ENCODE assay signal across 26 cellular contexts in the genomic region with DNA sequence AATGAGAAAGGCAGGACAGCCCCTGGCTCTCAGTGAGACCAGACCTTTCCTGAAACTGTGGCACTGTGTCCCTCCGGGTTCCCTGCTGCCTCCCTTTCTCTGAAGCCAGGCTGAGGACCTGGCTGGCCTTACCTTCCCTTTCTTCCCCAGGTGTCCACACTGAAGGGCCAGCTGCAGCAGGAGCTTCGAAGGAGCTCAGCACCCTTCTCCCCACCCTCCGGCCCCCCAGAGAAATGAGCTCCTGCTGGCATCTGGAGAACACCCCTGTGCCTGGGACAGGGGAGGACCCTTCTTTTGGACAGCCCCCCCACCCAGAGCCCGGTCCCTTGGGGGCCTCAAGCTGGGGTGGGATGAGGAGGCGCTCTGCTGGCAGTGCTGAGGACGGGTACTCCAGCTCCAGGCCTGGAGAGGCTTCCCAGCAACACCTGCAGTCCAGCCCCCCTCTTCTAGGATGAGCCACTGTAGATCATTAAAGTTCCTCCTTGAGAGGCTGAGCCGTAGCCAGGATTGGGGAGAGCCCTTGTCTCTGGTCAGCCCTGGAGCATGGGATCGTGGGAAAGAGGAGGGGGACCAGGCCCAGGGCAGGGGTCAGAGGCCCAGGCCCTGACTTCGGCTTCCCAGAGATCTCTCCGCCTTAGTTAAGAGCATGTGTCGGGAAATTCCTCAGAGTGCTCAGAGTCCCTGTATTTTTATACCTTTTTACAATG. TPM values are rescaled to one million over a fixed set of nuclear protein-coding genes. Genes with fewer than 3 reads are reported as not detected.
DNase-seq lines count a peak whose midpoint lies in the region; ATAC-seq and TF ChIP-seq lines count a peak whose summit lies in the region.
"Had no signal": no experiment of that assay in that cellular context is flagged by ENCODE, and none has a peak within 500 bp of the region (broad histone marks: within the 10 kb centered on the region; RNA-seq: fewer than 3 reads in every experiment).

No MANE protein-coding gene starts in this region.

- no peaks in the 10 kb centered on the region for H4K20me1 ChIP-seq in PC-9 (ENCODE audit: insufficient read depth)

- CTCF ChIA-PET in Calu3 (lab: Charles Lee), result no interaction called here
- CTCF ChIA-PET in PC-9 (lab: Charles Lee), result interaction anchor here (0.6 kb wide), 1 partner anchor 16 kb away, joined by 5 read pairs; no protein-coding TSS in a partner anchor

- POLR2A ChIA-PET in PC-9 (lab: Charles Lee; ENCODE audit: unreplicated experiment), result interaction anchor here (0.6 kb wide), 1 partner anchor 80 kb away, joined by 4 read pairs; no protein-coding TSS in a partner anchor

- no peak overlapping the region for H3K4me3 Mint-ChIP-seq in activated naive CD4-positive, alpha-beta T cell treated with anti-CD3 and anti-CD28 coated beads, Interleukin-2, amount 50 U/mL, for 24 hours
- H3K4me3 Mint-ChIP-seq in central memory CD8-positive, alpha-beta T cell, result no peak overlapping the region
- H3K4me3 Mint-ChIP-seq in nephron (no peak overlapping the region), Calu3 (ENCODE audit: low read depth, unreplicated experiment) (no peak overlapping the region)
- H3K4me3 Mint-ChIP-seq: activated naive CD4-positive, alpha-beta T cell treated with anti-CD3 and anti-CD28 coated beads, Interleukin-2, amount 10 ng/mL, durations not matched to agents 7 days and 5 days; activated T-helper 1 cell treated with anti-CD3 and anti-CD28 coated beads, Interleukin-12 subunit alpha, Interleukin-12 subunit beta, Interleukin-2, Interleukin-4 antibody, amounts not matched to agents 30 ng/mL and 10 ng/mL and 1 ng/mL, durations not matched to agents 14 hours and 24 hours and 36 hours; CD4-positive, alpha-beta memory T cell; naive thymus-derived CD8-positive, alpha-beta T cell; T-helper 2 cell treated with Interferon-gamma antibody and Interleukin-4, amounts not matched to agents 5 μg/mL and 100 μg/mL, for 36 hours had no signal

- H3K4me1 ChIP-seq in uterus (peaks cover 0 to 14% of the 10 kb centered on the region in 2 donors), PC-9 (replicated peaks; ENCODE audit: insufficient read depth) (no peaks in the 10 kb centered on the region)
- H3K4me1 ChIP-seq: prostate gland had no signal

- H3K27me3 ChIP-seq in uterus (no peaks in the 10 kb centered on the region), PC-9 (ENCODE audit: insufficient read depth, low read depth) (no peaks in the 10 kb centered on the region)
- H3K27me3 ChIP-seq: heart left ventricle, stomach had no signal

- H3K27ac ChIP-seq in uterus, result peak overlapping the region; percentile 49 to 54
- no peak overlapping the region for H3K27ac ChIP-seq in PC-9
- H3K27ac ChIP-seq: epithelial cell of prostate, heart left ventricle, prostate gland, WERI-Rb-1 had no signal

- no peak for DNase-seq in activated naive CD4-positive, alpha-beta T cell treated with anti-CD3 and anti-CD28 coated beads, Interleukin-2, amount 50 U/mL, for 16 hours
- DNase-seq in central memory CD8-positive, alpha-beta T cell (ENCODE audit: low spot score in 2 of 2), result no peak
- DNase-seq in uterus, result no peak
- DNase-seq in Calu3, result no peak
- no peak for DNase-seq in PC-9
- no peak for DNase-seq in SKM-1 treated with dmso at 0.1 percent for 144 hours (lab: John Stamatoyannopoulos, UW; ENCODE audit: unreplicated experiment)
- DNase-seq: 8988T; activated CD4-positive, alpha-beta T cell treated with anti-CD3 and anti-CD28 coated beads, Interleukin-2, amount 50 U/mL, for 1 hour; activated naive CD4-positive, alpha-beta T cell treated with anti-CD3 and anti-CD28 coated beads, Interleukin-2, amount 10 ng/mL, durations not matched to agents 7 days and 5 days; caudate nucleus; CD4-positive, alpha-beta memory T cell; heart left ventricle; KG1; naive thymus-derived CD8-positive, alpha-beta T cell; NCI-H1417 treated with DMSO at 0.1 percent for 48 hours; NCI-H524 treated with DMSO at 0.1 percent for 48 hours; stimulated activated CD8-positive, alpha-beta memory T cell treated with anti-CD3 and anti-CD28 coated beads, Interleukin-4, amount 100 ng/mL, for 48 hours; stomach; trophoblast cell had no signal

- no peak overlapping the region for H2AFZ ChIP-seq in PC-9

- H3K4me1 Mint-ChIP-seq in activated naive CD4-positive, alpha-beta T cell treated with anti-CD3 and anti-CD28 coated beads, Interleukin-2, amount 50 U/mL, for 24 hours, result no peaks in the 10 kb centered on the region
- no peaks in the 10 kb centered on the region for H3K4me1 Mint-ChIP-seq in central memory CD8-positive, alpha-beta T cell
- H3K4me1 Mint-ChIP-seq in nephron (peaks cover 41% of the 10 kb centered on the region), Calu3 (ENCODE audit: low read depth, unreplicated experiment) (no peaks in the 10 kb centered on the region)
- H3K4me1 Mint-ChIP-seq: activated naive CD4-positive, alpha-beta T cell treated with anti-CD3 and anti-CD28 coated beads, Interleukin-2, amount 10 ng/mL, durations not matched to agents 7 days and 5 days; naive thymus-derived CD8-positive, alpha-beta T cell had no signal

- H3K79me2 ChIP-seq in PC-9 (ENCODE audit: low read depth), result no peaks in the 10 kb centered on the region

- H3K36me3 ChIP-seq in uterus, result no peaks in the 10 kb centered on the region
- H3K36me3 ChIP-seq in PC-9 (ENCODE audit: low read depth), result no peaks in the 10 kb centered on the region
- H3K36me3 ChIP-seq: prostate gland had no signal

- peak overlapping the region; percentile 51 for H3K27ac Mint-ChIP-seq in activated naive CD4-positive, alpha-beta T cell treated with anti-CD3 and anti-CD28 coated beads, Interleukin-2, amount 50 U/mL, for 24 hours
- peak overlapping the region; percentile 13 for H3K27ac Mint-ChIP-seq in central memory CD8-positive, alpha-beta T cell (ENCODE audit: low read depth)
- H3K27ac Mint-ChIP-seq in nephron (peak overlapping the region; percentile 57 to 77 (median 72)), Calu3 (ENCODE audit: unreplicated experiment) (no peak overlapping the region)
- H3K27ac Mint-ChIP-seq: activated naive CD4-positive, alpha-beta T cell treated with anti-CD3 and anti-CD28 coated beads, Interleukin-2, amount 10 ng/mL, durations not matched to agents 7 days and 5 days; activated T-helper 1 cell treated with anti-CD3 and anti-CD28 coated beads, Interleukin-12 subunit alpha, Interleukin-12 subunit beta, Interleukin-2, Interleukin-4 antibody, amounts not matched to agents 30 ng/mL and 10 ng/mL and 1 ng/mL, durations not matched to agents 14 hours and 24 hours and 36 hours; T-helper 2 cell treated with Interferon-gamma antibody and Interleukin-4, amounts not matched to agents 5 μg/mL and 100 μg/mL, for 36 hours had no signal

- TF ChIP-seq POLR2A in uterus (IDR thresholded peaks at IDR 0.05), result no peak

- no TSS peak for BruUV-seq in Calu3 (replicated peaks; lab: Mats Ljungman, UMichigan)
- no TSS peak for BruUV-seq in PC-9 (replicated peaks; lab: Mats Ljungman, UMichigan)

- intact Hi-C loops in uterus (cut with DNase I; ENCODE audit: low total_unique reads) (no loop called here), Calu3 (cut with micrococcal nuclease; ENCODE audit: unreplicated experiment) (no loop called here), PC-9 (cut with micrococcal nuclease; ENCODE audit: unreplicated experiment) (no loop called here)

- H3K27me3 Mint-ChIP-seq in activated naive CD4-positive, alpha-beta T cell treated with anti-CD3 and anti-CD28 coated beads, Interleukin-2, amount 50 U/mL, for 24 hours, result no peaks in the 10 kb centered on the region
- no peaks in the 10 kb centered on the region for H3K27me3 Mint-ChIP-seq in central memory CD8-positive, alpha-beta T cell
- no peaks in the 10 kb centered on the region for H3K27me3 Mint-ChIP-seq in nephron (ENCODE audit: low read depth)
- H3K27me3 Mint-ChIP-seq in Calu3 (ENCODE audit: unreplicated experiment), result no peaks in the 10 kb centered on the region
- H3K27me3 Mint-ChIP-seq: activated naive CD4-positive, alpha-beta T cell treated with anti-CD3 and anti-CD28 coated beads, Interleukin-2, amount 10 ng/mL, durations not matched to agents 7 days and 5 days; CD4-positive, alpha-beta memory T cell; naive thymus-derived CD8-positive, alpha-beta T cell had no signal

- H3K9me2 ChIP-seq in PC-9 (ENCODE audit: insufficient read depth), result no peaks in the 10 kb centered on the region

- H3K9me3 Mint-ChIP-seq in activated naive CD4-positive, alpha-beta T cell treated with anti-CD3 and anti-CD28 coated beads, Interleukin-2, amount 50 U/mL, for 24 hours, result no peaks in the 10 kb centered on the region
- H3K9me3 Mint-ChIP-seq in central memory CD8-positive, alpha-beta T cell, result no peaks in the 10 kb centered on the region
- H3K9me3 Mint-ChIP-seq in nephron, result no peaks in the 10 kb centered on the region
- H3K9me3 Mint-ChIP-seq in Calu3 (ENCODE audit: low read depth, unreplicated experiment), result no peaks in the 10 kb centered on the region
- H3K9me3 Mint-ChIP-seq: activated naive CD4-positive, alpha-beta T cell treated with anti-CD3 and anti-CD28 coated beads, Interleukin-2, amount 10 ng/mL, durations not matched to agents 7 days and 5 days; activated T-helper 1 cell treated with anti-CD3 and anti-CD28 coated beads, Interleukin-12 subunit alpha, Interleukin-12 subunit beta, Interleukin-2, Interleukin-4 antibody, amounts not matched to agents 30 ng/mL and 10 ng/mL and 1 ng/mL, durations not matched to agents 14 hours and 24 hours and 36 hours; CD4-positive, alpha-beta memory T cell; naive thymus-derived CD8-positive, alpha-beta T cell; T-helper 2 cell treated with Interferon-gamma antibody and Interleukin-4, amounts not matched to agents 5 μg/mL and 100 μg/mL, for 36 hours had no signal

- TF ChIP-seq CTCF in nephron (IDR thresholded peaks at IDR 0.05; ENCODE audit: unreplicated experiment in 3 of 3) (no peak), uterus (IDR thresholded peaks at IDR 0.05) (no peak), Calu3 (IDR thresholded peaks at IDR 0.05; ENCODE audit: unreplicated experiment) (no peak), PC-9 (conservative IDR thresholded peaks at IDR 0.05) (no peak)

- no peaks in the 10 kb centered on the region for H3F3A ChIP-seq in PC-9 (ENCODE audit: insufficient read depth, low read depth)

- H3K4me3 ChIP-seq in uterus (no peak overlapping the region), PC-9 (no peak overlapping the region)
- H3K4me3 ChIP-seq: heart left ventricle, prostate gland, stomach had no signal

- H3K9me3 ChIP-seq in uterus, result no peaks in the 10 kb centered on the region
- H3K9me3 ChIP-seq in PC-9 (ENCODE audit: insufficient read depth, low read depth), result no peaks in the 10 kb centered on the region
- H3K9me3 ChIP-seq: heart left ventricle, prostate gland, stomach had no signal

- no peak overlapping the region for H3K4me2 ChIP-seq in PC-9

- ATAC-seq in central memory CD8-positive, alpha-beta T cell (replicated peaks; ENCODE audit: extremely low read depth, poor library complexity, severe bottlenecking), result no peak
- ATAC-seq: heart left ventricle; naive thymus-derived CD8-positive, alpha-beta T cell had no signal

- H3K36me3 Mint-ChIP-seq in activated naive CD4-positive, alpha-beta T cell treated with anti-CD3 and anti-CD28 coated beads, Interleukin-2, amount 50 U/mL, for 24 hours, result no peaks in the 10 kb centered on the region
- H3K36me3 Mint-ChIP-seq in central memory CD8-positive, alpha-beta T cell (ENCODE audit: insufficient read depth), result peaks cover 2% of the 10 kb centered on the region
- H3K36me3 Mint-ChIP-seq in nephron (ENCODE audit: low read depth) (peaks cover 22% of the 10 kb centered on the region), Calu3 (ENCODE audit: insufficient read depth, unreplicated experiment) (peaks cover 3% of the 10 kb centered on the region)
- H3K36me3 Mint-ChIP-seq: activated naive CD4-positive, alpha-beta T cell treated with anti-CD3 and anti-CD28 coated beads, Interleukin-2, amount 10 ng/mL, durations not matched to agents 7 days and 5 days; naive thymus-derived CD8-positive, alpha-beta T cell had no signal

RNA-seq across cellular contexts. Expression of gene MFAP2, which starts 8.1 kb away (rescaled TPM):
- total RNA-seq in uterus (10 to 100 TPM; 22.3 to 70.3 (median 44.6) TPM), Calu3 (2022) (0.50 and 1.2 TPM in 2 replicates), PC-9 (2021) (6.3 and 12.5 TPM in 2 replicates)
- total RNA-seq: activated T-helper 1 cell treated with anti-CD3 and anti-CD28 coated beads, Interleukin-12 subunit alpha, Interleukin-12 subunit beta, Interleukin-2, Interleukin-4 antibody, amounts not matched to agents 30 ng/mL and 10 ng/mL and 1 ng/mL, durations not matched to agents 14 hours and 24 hours and 36 hours; CD4-positive, alpha-beta memory T cell; naive thymus-derived CD8-positive, alpha-beta T cell had no signal

RNA-seq across cellular contexts. Expression of gene ATP13A2, which starts 39.4 kb away (rescaled TPM):
- 10 to 100 TPM in 3 of 4 donors, 1 to 10 TPM in 1; 8.5 to 31.4 (median 19.7) TPM for total RNA-seq in uterus
- 33.4 and 37.6 TPM in 2 replicates for total RNA-seq in Calu3 (2022)
- total RNA-seq in PC-9 (2021), result 39.9 and 43.6 TPM in 2 replicates

RNA-seq across cellular contexts. Expression of gene CROCC, which starts 50.6 kb away (rescaled TPM):
- total RNA-seq in uterus, result 10 to 100 TPM; 10.2 to 73.5 (median 32.9) TPM
- total RNA-seq in Calu3 (2022), result 11.7 and 12.0 TPM in 2 replicates
- 18.4 and 18.9 TPM in 2 replicates for total RNA-seq in PC-9 (2021)
